8 cellular contexts compared by ENCODE assay signal in the genomic region with DNA sequence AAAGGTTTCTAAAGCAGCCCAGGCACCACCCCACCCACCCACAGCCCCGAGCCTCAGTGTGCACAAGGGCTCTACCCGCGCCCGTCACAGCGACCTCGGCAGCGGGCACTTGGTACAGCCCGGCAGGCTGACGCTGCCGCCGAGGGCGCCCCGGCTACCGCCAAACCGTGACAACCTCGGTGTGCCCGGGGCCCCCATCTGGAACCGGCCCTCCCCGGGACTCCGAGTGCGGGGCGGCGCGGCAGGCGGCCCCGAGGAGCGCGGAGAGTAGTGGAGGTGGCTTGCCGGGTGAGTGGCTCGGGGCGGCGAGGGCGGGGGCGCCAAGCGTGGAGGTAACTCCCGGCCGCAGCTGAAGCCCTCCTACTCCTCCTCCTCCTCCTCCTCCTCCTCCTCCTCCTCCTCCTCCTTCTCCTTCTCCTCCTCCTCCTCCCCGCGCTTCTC.
DNase-seq lines count a peak whose midpoint lies in the region; ATAC-seq and TF ChIP-seq lines count a peak whose summit lies in the region.

Gene ISM1, plus strand, starts transcription at position 418 of the 441 bp plus-strand sequence. CDS start 503 bp downstream, outside the sequence.

- no peak within 1 kb of the TSS for H3K27ac ChIP-seq in OCI-LY3 (ENCODE audit: low read length)

- no peaks in the 10 kb centered on the region for H3K9me3 ChIP-seq in OCI-LY3 (ENCODE audit: insufficient read depth, low read length)

- DNase-seq in NCI-H524 (lab: John Stamatoyannopoulos, UW) = peak; percentile 43 to 52
- no peak for DNase-seq in NCI-H524 treated with DMSO at 0.1 percent for 48 hours (lab: John Stamatoyannopoulos, UW)
- peak; percentile 37 for DNase-seq in activated naive CD8-positive, alpha-beta T cell treated with anti-CD3 and anti-CD28 coated beads, Interleukin-2, amount 50 U/mL, for 24 hours
- DNase-seq in iPS-NIHi11 (ENCODE audit: low spot score) = peak; percentile 38
- DNase-seq in stimulated activated CD4-positive, alpha-beta T cell treated with anti-CD3 and anti-CD28 coated beads, Interleukin-15, amount 100 ng/mL, for 24 hours = peak; percentile 54
- DNase-seq in DMS79 (lab: John Stamatoyannopoulos, UW) = no peak

- no peaks in the 10 kb centered on the region for H3K36me3 Mint-ChIP-seq in activated naive CD8-positive, alpha-beta T cell treated with anti-CD3 and anti-CD28 coated beads, Interleukin-2, amount 50 U/mL, for 24 hours (ENCODE audit: low read depth)

- no peaks in the 10 kb centered on the region for H3K79me2 ChIP-seq in OCI-LY3 (ENCODE audit: low read length)

- H3K4me3 ChIP-seq in OCI-LY3 (ENCODE audit: low read length) = peak within 1 kb of the TSS; percentile 76

- no peak within 1 kb of the TSS for H3K9ac ChIP-seq in OCI-LY3 (ENCODE audit: low read length)

- peak within 1 kb of the TSS; percentile 84 for H3K4me3 Mint-ChIP-seq in activated naive CD8-positive, alpha-beta T cell treated with anti-CD3 and anti-CD28 coated beads, Interleukin-2, amount 50 U/mL, for 24 hours

- H3K27ac Mint-ChIP-seq in activated naive CD8-positive, alpha-beta T cell treated with anti-CD3 and anti-CD28 coated beads, Interleukin-2, amount 50 U/mL, for 24 hours = peak within 1 kb of the TSS; percentile 79

- no peaks in the 10 kb centered on the region for H3K36me3 ChIP-seq in OCI-LY3 (replicated peaks; ENCODE audit: low read depth, low read length)

- no peak within 1 kb of the TSS for H2AFZ ChIP-seq in OCI-LY3 (ENCODE audit: low read depth, low read length)

- peaks cover 51% of the 10 kb centered on the region for H3K27me3 Mint-ChIP-seq in activated naive CD8-positive, alpha-beta T cell treated with anti-CD3 and anti-CD28 coated beads, Interleukin-2, amount 50 U/mL, for 24 hours

- peaks cover 12% of the 10 kb centered on the region; the same call in 1 of the 2 replicates for H3K27me3 ChIP-seq in OCI-LY3 (ENCODE audit: low read depth, low read length)

- peaks cover under 1% of the 10 kb centered on the region for H3K9me3 Mint-ChIP-seq in activated naive CD8-positive, alpha-beta T cell treated with anti-CD3 and anti-CD28 coated beads, Interleukin-2, amount 50 U/mL, for 24 hours

- H3K4me2 ChIP-seq in OCI-LY3 (ENCODE audit: low read length) = peak within 1 kb of the TSS; percentile 63

- H3K4me1 ChIP-seq in OCI-LY3 (ENCODE audit: low read length) = no peaks in the 10 kb centered on the region; the same call in 1 of the 2 replicates

- no peaks in the 10 kb centered on the region for H4K20me1 ChIP-seq in OCI-LY3 (ENCODE audit: insufficient read depth, low read length)

- TF ChIP-seq CTCF in OCI-LY3 (IDR thresholded peaks at IDR 0.05; ENCODE audit: low read depth, low read length) = no peak

- H3K4me1 Mint-ChIP-seq in activated naive CD8-positive, alpha-beta T cell treated with anti-CD3 and anti-CD28 coated beads, Interleukin-2, amount 50 U/mL, for 24 hours = peaks cover 25% of the 10 kb centered on the region

- peak; percentile 53 for ATAC-seq in activated naive CD8-positive, alpha-beta T cell treated with anti-CD3 and anti-CD28 coated beads, Interleukin-2, amount 50 U/mL, for 24 hours
- no peak for ATAC-seq in HG03095 (IDR thresholded peaks at IDR 0.05; ENCODE audit: unreplicated experiment)

Comparison
In these comparisons a context has a peak if more than half of its experiments do, and no peak if none do; other contexts are left out.
1. DNase-seq: peak in NCI-H524 (2 of 2), activated naive CD8-positive, alpha-beta T cell treated with anti-CD3 and anti-CD28 coated beads, Interleukin-2, amount 50 U/mL, for 24 hours (single experiment), iPS-NIHi11 (single experiment) and stimulated activated CD4-positive, alpha-beta T cell treated with anti-CD3 and anti-CD28 coated beads, Interleukin-15, amount 100 ng/mL, for 24 hours (single experiment); none in NCI-H524 treated with DMSO at 0.1 percent for 48 hours (single experiment) and DMS79 (single experiment).